Comparison of ENCODE assay signal across 1 cellular context in the genomic region with DNA sequence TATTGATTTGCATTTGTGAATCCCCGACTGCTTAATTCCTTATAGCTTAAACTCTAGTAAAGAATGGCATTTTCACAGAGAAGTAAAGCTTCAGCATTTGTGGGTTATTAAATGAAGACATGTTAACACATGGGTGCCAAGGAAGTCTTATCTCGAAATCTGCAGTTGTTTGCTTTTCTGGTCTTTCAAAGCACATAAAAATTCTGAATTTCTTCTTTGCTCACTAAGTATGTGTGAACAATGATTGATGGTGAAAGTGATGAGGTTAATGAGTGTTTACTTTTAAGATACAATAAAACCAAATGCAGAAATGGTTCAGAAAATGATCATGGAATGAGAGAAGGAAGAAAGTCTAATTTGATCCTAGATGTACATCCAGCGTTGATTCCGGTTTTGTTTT.
TF ChIP-seq lines count a peak whose summit lies in the region.

No MANE protein-coding gene starts in this region.

TF ChIP-seq in HEK293, 187 proteins besides CTCF, POLR2A, EP300 and RAD21 (continued from another document):
- TF ChIP-seq ZBTB17 (tag by site-specific recombination; IDR thresholded peaks at IDR 0.05) (0 out of 2 replicates have a peak, but pooled peaks have one; percentile 17), HOXA7 (CRISPR knock-in tag; IDR thresholded peaks at IDR 0.05; ENCODE audit: borderline replicate concordance) (no peak), ZXDB (tag by site-specific recombination; IDR thresholded peaks at IDR 0.05) (no peak), ZNF24 (tag by site-specific recombination; IDR thresholded peaks at IDR 0.05) (no peak), ZNF302 (tag by site-specific recombination; IDR thresholded peaks at IDR 0.05; ENCODE audit: low read depth) (no peak), SCRT2 (tag by site-specific recombination; IDR thresholded peaks at IDR 0.05) (no peak), GLI2 (tag by site-specific recombination; IDR thresholded peaks at IDR 0.05; ENCODE audit: borderline replicate concordance, low read depth) (peak; percentile 16; the same call in 1 of the 2 replicates), ZNF510 (tag by site-specific recombination; IDR thresholded peaks at IDR 0.05; ENCODE audit: insufficient replicate concordance) (no peak), FEZF1 (tag by site-specific recombination; IDR thresholded peaks at IDR 0.05) (peak; percentile 82)
- TF ChIP-seq, protein P1, sequence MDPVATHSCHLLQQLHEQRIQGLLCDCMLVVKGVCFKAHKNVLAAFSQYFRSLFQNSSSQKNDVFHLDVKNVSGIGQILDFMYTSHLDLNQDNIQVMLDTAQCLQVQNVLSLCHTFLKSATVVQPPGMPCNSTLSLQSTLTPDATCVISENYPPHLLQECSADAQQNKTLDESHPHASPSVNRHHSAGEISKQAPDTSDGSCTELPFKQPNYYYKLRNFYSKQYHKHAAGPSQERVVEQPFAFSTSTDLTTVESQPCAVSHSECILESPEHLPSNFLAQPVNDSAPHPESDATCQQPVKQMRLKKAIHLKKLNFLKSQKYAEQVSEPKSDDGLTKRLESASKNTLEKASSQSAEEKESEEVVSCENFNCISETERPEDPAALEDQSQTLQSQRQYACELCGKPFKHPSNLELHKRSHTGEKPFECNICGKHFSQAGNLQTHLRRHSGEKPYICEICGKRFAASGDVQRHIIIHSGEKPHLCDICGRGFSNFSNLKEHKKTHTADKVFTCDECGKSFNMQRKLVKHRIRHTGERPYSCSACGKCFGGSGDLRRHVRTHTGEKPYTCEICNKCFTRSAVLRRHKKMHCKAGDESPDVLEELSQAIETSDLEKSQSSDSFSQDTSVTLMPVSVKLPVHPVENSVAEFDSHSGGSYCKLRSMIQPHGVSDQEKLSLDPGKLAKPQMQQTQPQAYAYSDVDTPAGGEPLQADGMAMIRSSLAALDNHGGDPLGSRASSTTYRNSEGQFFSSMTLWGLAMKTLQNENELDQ (tag by site-specific recombination; IDR thresholded peaks at IDR 0.05; ENCODE audit: low read depth) = no peak
